ENCODE assay signal across 27 cellular contexts in the genomic region with DNA sequence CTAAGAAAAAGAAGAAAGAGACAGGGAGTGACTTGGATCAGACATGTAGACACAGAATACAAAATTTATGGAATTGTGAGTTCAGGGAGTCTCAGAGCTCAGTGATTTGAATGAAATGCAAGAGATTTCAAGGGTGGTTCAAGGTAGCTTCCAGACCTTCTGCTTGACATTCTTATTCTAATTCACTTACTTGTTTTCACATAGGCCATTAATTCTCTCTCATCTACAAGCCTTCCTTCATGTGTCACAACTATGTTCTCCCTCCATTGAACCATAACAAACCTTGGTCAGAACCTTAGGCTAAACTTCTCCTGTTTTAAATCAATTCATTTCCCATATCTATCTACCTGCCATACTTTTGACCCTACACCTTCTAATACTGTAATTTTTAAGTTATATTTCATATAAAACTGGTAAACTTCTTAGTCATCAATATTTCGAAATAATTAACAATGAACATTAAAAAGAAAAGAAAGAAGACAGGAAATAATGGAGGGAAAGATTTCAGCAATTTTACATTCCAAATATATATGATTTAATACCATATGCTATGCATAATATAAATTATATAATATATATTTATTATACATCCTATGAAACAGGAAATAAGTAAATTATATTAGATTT.
"Had no signal": no experiment of that assay in that cellular context is flagged by ENCODE, and none has a peak within 500 bp of the region (broad histone marks: within the 10 kb centered on the region; RNA-seq: fewer than 3 reads in every experiment).

No MANE protein-coding gene starts in this region.

- DNase-seq: activated CD4-positive, alpha-beta memory T cell treated with anti-CD3 and anti-CD28 coated beads for 36 hours; activated CD4-positive, alpha-beta T cell treated with anti-CD3 and anti-CD28 coated beads for 36 hours; activated CD4-positive, alpha-beta T cell treated with anti-CD3 and anti-CD28 coated beads, Interleukin-2, amount 10 ng/mL, durations not matched to agents 24 days and 14 days; activated CD4-positive, CD25-positive, alpha-beta regulatory T cell; activated CD4-positive, CD25-positive, alpha-beta regulatory T cell treated with anti-CD3 and anti-CD28 coated beads, Interleukin-2, amount 50 U/mL, for 72 hours; activated CD8-positive, alpha-beta memory T cell treated with anti-CD3 and anti-CD28 coated beads, Interleukin-2, amount 10 ng/mL, durations not matched to agents 7 days and 5 days; activated CD8-positive, alpha-beta memory T cell treated with anti-CD3 and anti-CD28 coated beads, Interleukin-2, amount 50 U/mL, for 4 hours; activated CD8-positive, alpha-beta T cell treated with anti-CD3 and anti-CD28 coated beads, Interleukin-2, amount 10 ng/mL, durations not matched to agents 7 days and 5 days; activated effector memory CD4-positive, alpha-beta T cell treated with anti-CD3 and anti-CD28 coated beads, Interleukin-2, amount 50 U/mL, for 16 hours; activated naive CD4-positive, alpha-beta T cell treated with anti-CD3 and anti-CD28 coated beads for 36 hours; activated naive CD8-positive, alpha-beta T cell treated with anti-CD3 and anti-CD28 coated beads for 36 hours; activated naive CD8-positive, alpha-beta T cell treated with anti-CD3 and anti-CD28 coated beads, Interleukin-2, amount 50 U/mL, for 24 hours; activated T-cell treated with anti-CD3 and anti-CD28 coated beads, Interleukin-2, amount 50 U/mL, for 1 hour; activated T-cell treated with anti-CD3 and anti-CD28 coated beads, Interleukin-2, amount 50 U/mL, for 48 hours; adrenal gland; amygdala; aorta; body of pancreas; caudate nucleus; cortex of kidney; dermis blood vessel endothelial cell; effector CD4-positive, alpha-beta T cell; effector memory CD8-positive, alpha-beta T cell; esophagus squamous epithelium; foreskin melanocyte; T-helper 2 cell had no signal

- H3K4me3 ChIP-seq: adrenal gland, body of pancreas, esophagus squamous epithelium, gastroesophageal sphincter had no signal
